In genomic region chr3:31777092-31777491, GRCh38 we compare ENCODE assay signal across 18 cellular contexts.
DNase-seq lines count a peak whose midpoint lies in the region; ATAC-seq and TF ChIP-seq lines count a peak whose summit lies in the region.
"Had no signal": no experiment of that assay in that cellular context is flagged by ENCODE, and none has a peak within 500 bp of the region (broad histone marks: within the 10 kb centered on the region; RNA-seq: fewer than 3 reads in every experiment).

No MANE protein-coding gene starts in this region.

- H3K9me3 ChIP-seq in DND-41 (ENCODE audit: insufficient read depth, low read length, severe bottlenecking) (no peaks in the 10 kb centered on the region), heart right ventricle (peaks cover 0 to 26% (median 4%) of the 10 kb centered on the region in 11 donors)

- H3K27ac ChIP-seq in DND-41 (ENCODE audit: low read length) = no peak overlapping the region
- H3K27ac ChIP-seq in brain microvascular endothelial cell = no peak overlapping the region
- H3K27ac ChIP-seq in heart right ventricle = no peak overlapping the region

- 0 out of 2 replicates have a peak overlapping the region, but pooled peaks have one; percentile 1 for H2AFZ ChIP-seq in DND-41 (ENCODE audit: low read depth, low read length)

- no peak for TF ChIP-seq POLR2A in erythroblast (IDR thresholded peaks at IDR 0.05; ENCODE audit: low read length)

- ATAC-seq in DND-41 (ENCODE audit: insufficient read depth, low read depth) = peak; percentile 49; the same call in 1 of the 3 replicates
- ATAC-seq in heart right ventricle = no peak
- no peak for ATAC-seq in HG02970 (IDR thresholded peaks at IDR 0.05; ENCODE audit: low FRiP score, unreplicated experiment)
- ATAC-seq: CD8-positive, alpha-beta T cell; effector memory CD8-positive, alpha-beta T cell had no signal

- H3K27me3 ChIP-seq in DND-41 (ENCODE audit: insufficient read depth, low read length, poor library complexity) (no peaks in the 10 kb centered on the region), brain microvascular endothelial cell (replicated peaks) (no peaks in the 10 kb centered on the region), heart right ventricle (no peaks in the 10 kb centered on the region)

- H3K4me1 ChIP-seq in DND-41 (ENCODE audit: insufficient read depth, low read length) (no peaks in the 10 kb centered on the region), heart right ventricle (no peaks in the 10 kb centered on the region)

- no peak overlapping the region for H3K4me2 ChIP-seq in DND-41 (ENCODE audit: insufficient read depth, low read length)

- TF ChIP-seq CTCF in DND-41 (IDR thresholded peaks at IDR 0.05; ENCODE audit: borderline replicate concordance, extremely low read depth, low read length, poor library complexity, severe bottlenecking) (no peak), brain microvascular endothelial cell (IDR thresholded peaks at IDR 0.05; ENCODE audit: low read depth, low read length, missing control alignments) (no peak), heart right ventricle (IDR thresholded peaks at IDR 0.05) (no peak)

- DNase-seq in DND-41 = no peak
- DNase-seq in HT1080 (ENCODE audit: low read depth) = peak; percentile 51
- peak; percentile 13 for DNase-seq in brain microvascular endothelial cell
- peak; percentile 11 to 16 for DNase-seq in lung microvascular endothelial cell (ENCODE audit: low read depth in 2 of 2)
- DNase-seq in heart right ventricle = no peak
- DNase-seq in COR-L47 (lab: John Stamatoyannopoulos, UW) = no peak
- no peak for DNase-seq in erythroblast (lab: John Stamatoyannopoulos, UW)
- DNase-seq: activated CD4-positive, alpha-beta memory T cell treated with anti-CD3 and anti-CD28 coated beads for 36 hours; activated naive CD4-positive, alpha-beta T cell treated with anti-CD3 and anti-CD28 coated beads, Interleukin-2, amount 50 U/mL, for 16 hours; activated T-cell treated with anti-CD3 and anti-CD28 coated beads, Interleukin-2, amount 50 U/mL, for 1 hour; CD8-positive, alpha-beta T cell; DMS79; effector memory CD8-positive, alpha-beta T cell; NCI-H82; small intestine; stimulated activated CD4-positive, alpha-beta T cell treated with anti-CD3 and anti-CD28 coated beads, Interleukin-2, amount 100 ng/mL, for 48 hours; trophoblast cell had no signal

- no peaks in the 10 kb centered on the region for H3K79me2 ChIP-seq in DND-41 (ENCODE audit: insufficient read depth, low read length)

- WGBS in heart right ventricle, 2 donors = 88 to 100% methylated on average over 1 of the region's 1 CpG

- H4K20me1 ChIP-seq in DND-41 (ENCODE audit: insufficient read depth, low read length) = no peaks in the 10 kb centered on the region

- H3K36me3 ChIP-seq in DND-41 (ENCODE audit: insufficient read depth, low read length) = no peaks in the 10 kb centered on the region
- H3K36me3 ChIP-seq in brain microvascular endothelial cell (replicated peaks) = no peaks in the 10 kb centered on the region
- no peaks in the 10 kb centered on the region for H3K36me3 ChIP-seq in heart right ventricle

- in situ Hi-C loops in brain microvascular endothelial cell (cut with HindIII; ENCODE audit: low pct_ligation_motif_present, low sequenced_read_pairs) = no loop called here

- H3K4me3 ChIP-seq in DND-41 (ENCODE audit: low read depth in 1 of 2, low read length in 2 of 2) (no peak overlapping the region), brain microvascular endothelial cell (ENCODE audit: low read depth, low read length) (no peak overlapping the region), heart right ventricle (no peak overlapping the region)

- no peak overlapping the region for H3K9ac ChIP-seq in DND-41 (ENCODE audit: low read depth, low read length)

- intact Hi-C loops in heart right ventricle (cut with DNase I) = loop anchor here in 2 of 10 donors (10.0 kb wide), 3 partner anchors 162 to 1012 kb away; no protein-coding TSS in a partner anchor

Comparison
In these comparisons a context has a peak if more than half of its experiments do, and no peak if none do; other contexts are left out.
1. DNase-seq: peak in HT1080 (single experiment), brain microvascular endothelial cell (single experiment) and lung microvascular endothelial cell (2 of 2); none in DND-41 (single experiment), heart right ventricle (0 of 2), COR-L47 (single experiment) and erythroblast (0 of 2).